Comparison of ENCODE assay signal across 1 cellular context in the genomic region with DNA sequence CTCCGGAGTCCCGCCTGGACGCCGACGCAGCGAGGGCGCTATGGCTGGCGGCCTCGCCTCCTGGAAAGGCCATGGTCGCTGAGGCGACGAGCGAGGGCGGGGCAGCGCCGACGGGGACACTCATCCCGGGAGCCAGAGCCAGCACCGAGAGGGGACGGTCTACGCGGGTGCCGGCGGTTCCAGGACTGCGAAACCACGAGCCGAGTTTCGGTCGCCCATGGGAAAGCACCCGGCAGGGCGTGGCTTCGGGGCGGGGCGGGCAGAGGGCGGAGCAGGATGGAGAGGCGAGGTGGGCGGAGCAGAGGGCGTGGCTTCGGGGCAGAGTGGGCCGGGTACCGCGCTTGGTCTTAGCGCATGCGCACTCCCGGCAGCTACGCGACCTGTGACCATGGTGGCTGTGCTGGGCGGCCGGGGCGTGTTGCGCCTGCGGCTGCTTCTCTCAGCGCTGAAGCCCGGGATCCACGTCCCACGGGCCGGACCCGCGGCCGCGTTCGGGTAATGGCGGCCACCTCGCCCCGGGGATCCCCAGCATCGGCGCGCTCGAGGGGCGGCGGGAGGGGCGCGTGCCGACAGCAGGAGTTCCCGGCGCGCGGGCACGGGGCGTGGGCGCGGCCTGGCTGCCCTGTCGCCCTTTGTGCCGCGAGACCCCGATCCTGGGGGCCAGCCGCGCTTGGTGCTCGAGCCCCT.
TF ChIP-seq lines count a peak whose summit lies in the region.

TSS of gene BPHL (plus strand) at position 359 of the 687 bp plus-strand sequence. CDS start at position 389, 30 bp downstream.

TF ChIP-seq in HepG2, 621 proteins besides CTCF, POLR2A, EP300 and RAD21 (continued from another document and continues in another):
- no peak for TF ChIP-seq SRSF4 (IDR thresholded peaks at IDR 0.05; ENCODE audit: low read depth, low read length, poor library complexity, severe bottlenecking)
- TF ChIP-seq, protein P1, sequence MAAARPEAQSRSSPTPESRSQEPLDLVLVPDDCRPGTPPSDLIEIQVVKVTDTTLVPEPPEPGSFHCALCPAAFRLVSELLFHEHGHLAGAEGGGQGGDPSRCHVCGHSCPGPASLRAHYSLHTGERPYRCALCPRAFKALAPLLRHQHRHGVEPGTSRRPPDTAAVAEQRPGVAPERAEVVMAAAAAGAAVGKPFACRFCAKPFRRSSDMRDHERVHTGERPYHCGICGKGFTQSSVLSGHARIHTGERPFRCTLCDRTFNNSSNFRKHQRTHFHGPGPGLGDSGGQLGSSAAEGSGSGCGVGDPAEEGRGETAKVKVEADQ (CRISPR knock-in tag; IDR thresholded peaks at IDR 0.05; ENCODE audit: borderline replicate concordance) = peak; percentile 99
- TF ChIP-seq MBNL3 (CRISPR knock-in tag; conservative IDR thresholded peaks at IDR 0.05) = 0 out of 2 replicates have a peak, but pooled peaks have one; percentile 60
- TF ChIP-seq, protein P2, sequence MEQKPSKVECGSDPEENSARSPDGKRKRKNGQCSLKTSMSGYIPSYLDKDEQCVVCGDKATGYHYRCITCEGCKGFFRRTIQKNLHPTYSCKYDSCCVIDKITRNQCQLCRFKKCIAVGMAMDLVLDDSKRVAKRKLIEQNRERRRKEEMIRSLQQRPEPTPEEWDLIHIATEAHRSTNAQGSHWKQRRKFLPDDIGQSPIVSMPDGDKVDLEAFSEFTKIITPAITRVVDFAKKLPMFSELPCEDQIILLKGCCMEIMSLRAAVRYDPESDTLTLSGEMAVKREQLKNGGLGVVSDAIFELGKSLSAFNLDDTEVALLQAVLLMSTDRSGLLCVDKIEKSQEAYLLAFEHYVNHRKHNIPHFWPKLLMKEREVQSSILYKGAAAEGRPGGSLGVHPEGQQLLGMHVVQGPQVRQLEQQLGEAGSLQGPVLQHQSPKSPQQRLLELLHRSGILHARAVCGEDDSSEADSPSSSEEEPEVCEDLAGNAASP (CRISPR knock-in tag; IDR thresholded peaks at IDR 0.05; ENCODE audit: borderline replicate concordance) = no peak; the same call in 1 of the 2 replicates
- TF ChIP-seq, protein P3, sequence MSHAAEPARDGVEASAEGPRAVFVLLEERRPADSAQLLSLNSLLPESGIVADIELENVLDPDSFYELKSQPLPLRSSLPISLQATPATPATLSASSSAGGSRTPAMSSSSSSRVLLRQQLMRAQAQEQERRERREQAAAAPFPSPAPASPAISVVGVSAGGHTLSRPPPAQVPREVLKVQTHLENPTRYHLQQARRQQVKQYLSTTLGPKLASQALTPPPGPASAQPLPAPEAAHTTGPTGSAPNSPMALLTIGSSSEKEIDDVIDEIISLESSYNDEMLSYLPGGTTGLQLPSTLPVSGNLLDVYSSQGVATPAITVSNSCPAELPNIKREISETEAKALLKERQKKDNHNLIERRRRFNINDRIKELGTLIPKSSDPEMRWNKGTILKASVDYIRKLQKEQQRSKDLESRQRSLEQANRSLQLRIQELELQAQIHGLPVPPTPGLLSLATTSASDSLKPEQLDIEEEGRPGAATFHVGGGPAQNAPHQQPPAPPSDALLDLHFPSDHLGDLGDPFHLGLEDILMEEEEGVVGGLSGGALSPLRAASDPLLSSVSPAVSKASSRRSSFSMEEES (CRISPR knock-in tag; IDR thresholded peaks at IDR 0.05) = peak; percentile 82
- TF ChIP-seq GABPA (IDR thresholded peaks at IDR 0.05; ENCODE audit: low read depth, low read length) = no peak
- no peak for TF ChIP-seq GABPA (CRISPR knock-in tag; IDR thresholded peaks at IDR 0.05; ENCODE audit: low read depth)
- peak; percentile 77 for TF ChIP-seq GATAD2A (CRISPR knock-in tag; IDR thresholded peaks at IDR 0.05)
- TF ChIP-seq AHR (CRISPR knock-in tag; IDR thresholded peaks at IDR 0.05) = peak; percentile 59; the same call in 1 of the 2 replicates
- TF ChIP-seq ZNF562 (CRISPR knock-in tag; IDR thresholded peaks at IDR 0.05; ENCODE audit: borderline replicate concordance) = no peak
- peak; percentile 82 for TF ChIP-seq TFDP1 (CRISPR knock-in tag; IDR thresholded peaks at IDR 0.05; ENCODE audit: borderline replicate concordance)
- peak; percentile 94 for TF ChIP-seq ZNF543 (CRISPR knock-in tag; IDR thresholded peaks at IDR 0.05)
- no peak for TF ChIP-seq ADNP (CRISPR knock-in tag; IDR thresholded peaks at IDR 0.05)
- TF ChIP-seq, protein P4, sequence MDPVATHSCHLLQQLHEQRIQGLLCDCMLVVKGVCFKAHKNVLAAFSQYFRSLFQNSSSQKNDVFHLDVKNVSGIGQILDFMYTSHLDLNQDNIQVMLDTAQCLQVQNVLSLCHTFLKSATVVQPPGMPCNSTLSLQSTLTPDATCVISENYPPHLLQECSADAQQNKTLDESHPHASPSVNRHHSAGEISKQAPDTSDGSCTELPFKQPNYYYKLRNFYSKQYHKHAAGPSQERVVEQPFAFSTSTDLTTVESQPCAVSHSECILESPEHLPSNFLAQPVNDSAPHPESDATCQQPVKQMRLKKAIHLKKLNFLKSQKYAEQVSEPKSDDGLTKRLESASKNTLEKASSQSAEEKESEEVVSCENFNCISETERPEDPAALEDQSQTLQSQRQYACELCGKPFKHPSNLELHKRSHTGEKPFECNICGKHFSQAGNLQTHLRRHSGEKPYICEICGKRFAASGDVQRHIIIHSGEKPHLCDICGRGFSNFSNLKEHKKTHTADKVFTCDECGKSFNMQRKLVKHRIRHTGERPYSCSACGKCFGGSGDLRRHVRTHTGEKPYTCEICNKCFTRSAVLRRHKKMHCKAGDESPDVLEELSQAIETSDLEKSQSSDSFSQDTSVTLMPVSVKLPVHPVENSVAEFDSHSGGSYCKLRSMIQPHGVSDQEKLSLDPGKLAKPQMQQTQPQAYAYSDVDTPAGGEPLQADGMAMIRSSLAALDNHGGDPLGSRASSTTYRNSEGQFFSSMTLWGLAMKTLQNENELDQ (CRISPR knock-in tag; IDR thresholded peaks at IDR 0.05; ENCODE audit: borderline replicate concordance) = no peak
- TF ChIP-seq KLF13 (CRISPR knock-in tag; IDR thresholded peaks at IDR 0.05) = peak; percentile 74; the same call in 1 of the 2 replicates
- TF ChIP-seq HOXA9 (CRISPR knock-in tag; IDR thresholded peaks at IDR 0.05; ENCODE audit: borderline replicate concordance) = peak; percentile 92; the same call in 1 of the 2 replicates
- TF ChIP-seq GATAD1 (CRISPR knock-in tag; IDR thresholded peaks at IDR 0.05) = peak; percentile 75
- peak; percentile 98 for TF ChIP-seq ZNF747 (CRISPR knock-in tag; IDR thresholded peaks at IDR 0.05; ENCODE audit: borderline replicate concordance)
- peak; percentile 92 for TF ChIP-seq IRF2 (CRISPR knock-in tag; IDR thresholded peaks at IDR 0.05)
- no peak for TF ChIP-seq ZNF557 (CRISPR knock-in tag; IDR thresholded peaks at IDR 0.05)
- peak; percentile 85 for TF ChIP-seq HNRNPLL (IDR thresholded peaks at IDR 0.05; ENCODE audit: low read depth, low read length, poor library complexity, severe bottlenecking)
- peak; percentile 54; the same call in 1 of the 2 replicates for TF ChIP-seq ZNF431 (CRISPR knock-in tag; IDR thresholded peaks at IDR 0.05; ENCODE audit: borderline replicate concordance, low read depth)
- no peak for TF ChIP-seq KLF11 (CRISPR knock-in tag; IDR thresholded peaks at IDR 0.05)
- peak; percentile 89 for TF ChIP-seq MZF1 (CRISPR knock-in tag; IDR thresholded peaks at IDR 0.05; ENCODE audit: borderline replicate concordance)
- TF ChIP-seq HMG20A (CRISPR knock-in tag; IDR thresholded peaks at IDR 0.05; ENCODE audit: borderline replicate concordance) = peak; percentile 58; the same call in 1 of the 2 replicates
- peak; percentile 89 for TF ChIP-seq ZNF772 (CRISPR knock-in tag; IDR thresholded peaks at IDR 0.05)
- peak; percentile 98 for TF ChIP-seq ZNF556 (CRISPR knock-in tag; IDR thresholded peaks at IDR 0.05; ENCODE audit: borderline replicate concordance)
- peak; percentile 57 for TF ChIP-seq NR0B2 (CRISPR knock-in tag; IDR thresholded peaks at IDR 0.05)
- peak; percentile 59; the same call in 1 of the 2 replicates for TF ChIP-seq ZNF143 (CRISPR knock-in tag; IDR thresholded peaks at IDR 0.05)
- TF ChIP-seq ZNF780A (CRISPR knock-in tag; IDR thresholded peaks at IDR 0.05) = 0 out of 2 replicates have a peak, but pooled peaks have one; percentile 59
- TF ChIP-seq ZNF619 (CRISPR knock-in tag; IDR thresholded peaks at IDR 0.05) = peak; percentile 62; the same call in 1 of the 2 replicates
- TF ChIP-seq ZKSCAN8 (CRISPR knock-in tag; IDR thresholded peaks at IDR 0.05; ENCODE audit: borderline replicate concordance) = peak; percentile 70; the same call in 1 of the 2 replicates
- TF ChIP-seq U2AF1 (optimal IDR thresholded peaks at IDR 0.05; ENCODE audit: low read depth, low read length) = no peak
- TF ChIP-seq ZC3H4 (CRISPR knock-in tag; IDR thresholded peaks at IDR 0.05; ENCODE audit: borderline replicate concordance) = peak; percentile 70; the same call in 1 of the 2 replicates
- TF ChIP-seq SMAD3 (CRISPR knock-in tag; IDR thresholded peaks at IDR 0.05) = peak; percentile 83
- TF ChIP-seq ZNF510 (CRISPR knock-in tag; IDR thresholded peaks at IDR 0.05; ENCODE audit: low read depth) = peak; percentile 77
- no peak; the same call in 1 of the 2 replicates for TF ChIP-seq NFYB (CRISPR knock-in tag; IDR thresholded peaks at IDR 0.05)
- TF ChIP-seq ZNF570 (CRISPR knock-in tag; IDR thresholded peaks at IDR 0.05; ENCODE audit: borderline replicate concordance) = peak; percentile 69; the same call in 1 of the 2 replicates
- peak; percentile 54; the same call in 1 of the 2 replicates for TF ChIP-seq RCOR2 (CRISPR knock-in tag; IDR thresholded peaks at IDR 0.05)
- TF ChIP-seq TERF1 (CRISPR knock-in tag; IDR thresholded peaks at IDR 0.05) = no peak
- no peak for TF ChIP-seq SCMH1 (CRISPR knock-in tag; IDR thresholded peaks at IDR 0.05; ENCODE audit: borderline replicate concordance)
- TF ChIP-seq SIN3A (IDR thresholded peaks at IDR 0.05; ENCODE audit: borderline replicate concordance, low read depth, low read length) = 0 out of 2 replicates have a peak, but pooled peaks have one; percentile 47
- TF ChIP-seq, protein P5, sequence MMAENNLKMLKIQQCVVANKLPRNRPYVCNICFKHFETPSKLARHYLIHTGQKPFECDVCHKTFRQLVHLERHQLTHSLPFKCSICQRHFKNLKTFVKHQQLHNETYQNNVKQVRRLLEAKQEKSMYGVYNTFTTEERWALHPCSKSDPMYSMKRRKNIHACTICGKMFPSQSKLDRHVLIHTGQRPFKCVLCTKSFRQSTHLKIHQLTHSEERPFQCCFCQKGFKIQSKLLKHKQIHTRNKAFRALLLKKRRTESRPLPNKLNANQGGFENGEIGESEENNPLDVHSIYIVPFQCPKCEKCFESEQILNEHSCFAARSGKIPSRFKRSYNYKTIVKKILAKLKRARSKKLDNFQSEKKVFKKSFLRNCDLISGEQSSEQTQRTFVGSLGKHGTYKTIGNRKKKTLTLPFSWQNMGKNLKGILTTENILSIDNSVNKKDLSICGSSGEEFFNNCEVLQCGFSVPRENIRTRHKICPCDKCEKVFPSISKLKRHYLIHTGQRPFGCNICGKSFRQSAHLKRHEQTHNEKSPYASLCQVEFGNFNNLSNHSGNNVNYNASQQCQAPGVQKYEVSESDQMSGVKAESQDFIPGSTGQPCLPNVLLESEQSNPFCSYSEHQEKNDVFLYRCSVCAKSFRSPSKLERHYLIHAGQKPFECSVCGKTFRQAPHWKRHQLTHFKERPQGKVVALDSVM (CRISPR knock-in tag; IDR thresholded peaks at IDR 0.05) = peak; percentile 62
- peak; percentile 98; the same call in 1 of the 2 replicates for TF ChIP-seq DNMT1 (CRISPR knock-in tag; IDR thresholded peaks at IDR 0.05)
- TF ChIP-seq, protein P6, sequence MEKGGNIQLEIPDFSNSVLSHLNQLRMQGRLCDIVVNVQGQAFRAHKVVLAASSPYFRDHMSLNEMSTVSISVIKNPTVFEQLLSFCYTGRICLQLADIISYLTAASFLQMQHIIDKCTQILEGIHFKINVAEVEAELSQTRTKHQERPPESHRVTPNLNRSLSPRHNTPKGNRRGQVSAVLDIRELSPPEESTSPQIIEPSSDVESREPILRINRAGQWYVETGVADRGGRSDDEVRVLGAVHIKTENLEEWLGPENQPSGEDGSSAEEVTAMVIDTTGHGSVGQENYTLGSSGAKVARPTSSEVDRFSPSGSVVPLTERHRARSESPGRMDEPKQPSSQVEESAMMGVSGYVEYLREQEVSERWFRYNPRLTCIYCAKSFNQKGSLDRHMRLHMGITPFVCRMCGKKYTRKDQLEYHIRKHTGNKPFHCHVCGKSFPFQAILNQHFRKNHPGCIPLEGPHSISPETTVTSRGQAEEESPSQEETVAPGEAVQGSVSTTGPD (CRISPR knock-in tag; IDR thresholded peaks at IDR 0.05) = no peak
- TF ChIP-seq FIP1L1 (IDR thresholded peaks at IDR 0.05; ENCODE audit: borderline replicate concordance, insufficient read depth, low read depth, low read length) = no peak
- no peak for TF ChIP-seq TCF7L2 (IDR thresholded peaks at IDR 0.05; ENCODE audit: low read depth, low read length)
- peak; percentile 21; the same call in 1 of the 2 replicates for TF ChIP-seq ZZZ3 (CRISPR knock-in tag; IDR thresholded peaks at IDR 0.05; ENCODE audit: borderline replicate concordance)
- no peak for TF ChIP-seq NFRKB (IDR thresholded peaks at IDR 0.05)
- no peak for TF ChIP-seq NCOA5 (CRISPR knock-in tag; IDR thresholded peaks at IDR 0.05)
- TF ChIP-seq RBFOX2 (IDR thresholded peaks at IDR 0.05; ENCODE audit: low read depth, low read length) = peak; percentile 100
- peak; percentile 94 for TF ChIP-seq ZBTB3 (CRISPR knock-in tag; IDR thresholded peaks at IDR 0.05; ENCODE audit: borderline replicate concordance, low read depth)
- TF ChIP-seq BORCS8-MEF2B (CRISPR knock-in tag; IDR thresholded peaks at IDR 0.05) = peak; percentile 94
- TF ChIP-seq REPIN1 (CRISPR knock-in tag; IDR thresholded peaks at IDR 0.05; ENCODE audit: borderline replicate concordance, low read depth) = peak; percentile 83; the same call in 1 of the 2 replicates
